1 cellular context compared by ENCODE assay signal in the genomic region with DNA sequence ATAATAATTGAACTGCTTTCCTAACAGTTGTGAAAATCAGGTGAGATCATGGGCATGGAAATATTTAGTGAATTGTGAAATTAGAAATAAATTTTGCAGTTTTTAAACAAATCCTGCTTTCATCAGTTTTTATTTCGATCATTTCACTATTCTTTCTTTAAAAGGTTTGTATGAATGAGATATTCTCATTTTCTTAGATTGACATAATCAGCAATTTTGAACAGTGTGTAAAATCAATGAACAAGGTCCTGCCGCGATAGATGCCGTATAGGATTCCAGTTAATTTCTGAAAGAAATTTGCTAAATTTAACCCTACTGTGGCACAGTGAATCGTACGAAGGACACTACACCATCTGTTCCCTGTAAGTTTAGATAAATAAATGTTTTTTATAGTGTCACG.
TF ChIP-seq lines count a peak whose summit lies in the region.

No MANE protein-coding gene starts in this region.

TF ChIP-seq in GM12878, 131 proteins besides CTCF, POLR2A, EP300 and RAD21:
- no peak for TF ChIP-seq CHD2 (IDR thresholded peaks at IDR 0.05; ENCODE audit: borderline replicate concordance, low read depth, low read length)
- TF ChIP-seq, protein P1, sequence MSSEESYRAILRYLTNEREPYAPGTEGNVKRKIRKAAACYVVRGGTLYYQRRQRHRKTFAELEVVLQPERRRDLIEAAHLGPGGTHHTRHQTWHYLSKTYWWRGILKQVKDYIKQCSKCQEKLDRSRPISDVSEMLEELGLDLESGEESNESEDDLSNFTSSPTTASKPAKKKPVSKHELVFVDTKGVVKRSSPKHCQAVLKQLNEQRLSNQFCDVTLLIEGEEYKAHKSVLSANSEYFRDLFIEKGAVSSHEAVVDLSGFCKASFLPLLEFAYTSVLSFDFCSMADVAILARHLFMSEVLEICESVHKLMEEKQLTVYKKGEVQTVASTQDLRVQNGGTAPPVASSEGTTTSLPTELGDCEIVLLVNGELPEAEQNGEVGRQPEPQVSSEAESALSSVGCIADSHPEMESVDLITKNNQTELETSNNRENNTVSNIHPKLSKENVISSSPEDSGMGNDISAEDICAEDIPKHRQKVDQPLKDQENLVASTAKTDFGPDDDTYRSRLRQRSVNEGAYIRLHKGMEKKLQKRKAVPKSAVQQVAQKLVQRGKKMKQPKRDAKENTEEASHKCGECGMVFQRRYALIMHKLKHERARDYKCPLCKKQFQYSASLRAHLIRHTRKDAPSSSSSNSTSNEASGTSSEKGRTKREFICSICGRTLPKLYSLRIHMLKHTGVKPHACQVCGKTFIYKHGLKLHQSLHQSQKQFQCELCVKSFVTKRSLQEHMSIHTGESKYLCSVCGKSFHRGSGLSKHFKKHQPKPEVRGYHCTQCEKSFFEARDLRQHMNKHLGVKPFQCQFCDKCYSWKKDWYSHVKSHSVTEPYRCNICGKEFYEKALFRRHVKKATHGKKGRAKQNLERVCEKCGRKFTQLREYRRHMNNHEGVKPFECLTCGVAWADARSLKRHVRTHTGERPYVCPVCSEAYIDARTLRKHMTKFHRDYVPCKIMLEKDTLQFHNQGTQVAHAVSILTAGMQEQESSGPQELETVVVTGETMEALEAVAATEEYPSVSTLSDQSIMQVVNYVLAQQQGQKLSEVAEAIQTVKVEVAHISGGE (CRISPR knock-in tag; IDR thresholded peaks at IDR 0.05): no peak
- TF ChIP-seq FOXK2 (IDR thresholded peaks at IDR 0.05): no peak
- TF ChIP-seq, protein P2, sequence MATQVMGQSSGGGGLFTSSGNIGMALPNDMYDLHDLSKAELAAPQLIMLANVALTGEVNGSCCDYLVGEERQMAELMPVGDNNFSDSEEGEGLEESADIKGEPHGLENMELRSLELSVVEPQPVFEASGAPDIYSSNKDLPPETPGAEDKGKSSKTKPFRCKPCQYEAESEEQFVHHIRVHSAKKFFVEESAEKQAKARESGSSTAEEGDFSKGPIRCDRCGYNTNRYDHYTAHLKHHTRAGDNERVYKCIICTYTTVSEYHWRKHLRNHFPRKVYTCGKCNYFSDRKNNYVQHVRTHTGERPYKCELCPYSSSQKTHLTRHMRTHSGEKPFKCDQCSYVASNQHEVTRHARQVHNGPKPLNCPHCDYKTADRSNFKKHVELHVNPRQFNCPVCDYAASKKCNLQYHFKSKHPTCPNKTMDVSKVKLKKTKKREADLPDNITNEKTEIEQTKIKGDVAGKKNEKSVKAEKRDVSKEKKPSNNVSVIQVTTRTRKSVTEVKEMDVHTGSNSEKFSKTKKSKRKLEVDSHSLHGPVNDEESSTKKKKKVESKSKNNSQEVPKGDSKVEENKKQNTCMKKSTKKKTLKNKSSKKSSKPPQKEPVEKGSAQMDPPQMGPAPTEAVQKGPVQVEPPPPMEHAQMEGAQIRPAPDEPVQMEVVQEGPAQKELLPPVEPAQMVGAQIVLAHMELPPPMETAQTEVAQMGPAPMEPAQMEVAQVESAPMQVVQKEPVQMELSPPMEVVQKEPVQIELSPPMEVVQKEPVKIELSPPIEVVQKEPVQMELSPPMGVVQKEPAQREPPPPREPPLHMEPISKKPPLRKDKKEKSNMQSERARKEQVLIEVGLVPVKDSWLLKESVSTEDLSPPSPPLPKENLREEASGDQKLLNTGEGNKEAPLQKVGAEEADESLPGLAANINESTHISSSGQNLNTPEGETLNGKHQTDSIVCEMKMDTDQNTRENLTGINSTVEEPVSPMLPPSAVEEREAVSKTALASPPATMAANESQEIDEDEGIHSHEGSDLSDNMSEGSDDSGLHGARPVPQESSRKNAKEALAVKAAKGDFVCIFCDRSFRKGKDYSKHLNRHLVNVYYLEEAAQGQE (IDR thresholded peaks at IDR 0.05; ENCODE audit: low read depth, low read length): no peak
- no peak for TF ChIP-seq ZBED1 (IDR thresholded peaks at IDR 0.05; ENCODE audit: borderline replicate concordance)
- TF ChIP-seq KLF5 (IDR thresholded peaks at IDR 0.05; ENCODE audit: partially characterized antibody): no peak
- no peak for TF ChIP-seq PAX8 (IDR thresholded peaks at IDR 0.05)
